ENCODE assay signal across 21 cellular contexts in the genomic region with DNA sequence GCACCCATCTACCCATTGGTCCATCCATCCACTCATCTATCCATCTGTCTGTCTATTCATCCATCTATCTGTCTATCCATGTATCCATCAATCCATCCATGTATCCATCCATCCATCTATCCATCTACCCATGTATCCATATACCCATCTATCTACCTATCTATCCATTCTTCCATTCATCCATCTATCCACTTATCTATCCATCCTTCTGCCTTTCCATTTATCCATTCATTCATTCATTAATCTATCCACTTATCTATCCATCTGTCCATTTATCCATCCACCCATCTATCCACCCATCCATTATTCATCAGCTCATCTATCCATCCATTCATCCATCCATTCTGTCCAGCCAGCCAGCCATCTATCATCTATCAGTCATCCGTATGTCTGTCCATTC.
"Had no signal": no experiment of that assay in that cellular context is flagged by ENCODE, and none has a peak within 500 bp of the region (broad histone marks: within the 10 kb centered on the region; RNA-seq: fewer than 3 reads in every experiment).

No MANE protein-coding gene starts in this region.

- H3K27me3 ChIP-seq: ascending aorta, body of pancreas, SJCRH30 had no signal

- H3K4me1 ChIP-seq: ascending aorta, body of pancreas, SJCRH30 had no signal

- ATAC-seq: body of pancreas, Panc1 had no signal

- H3K27me3 Mint-ChIP-seq: activated CD8-positive, alpha-beta T cell treated with anti-CD3 and anti-CD28 coated beads for 36 hours; activated naive CD4-positive, alpha-beta T cell treated with anti-CD3 and anti-CD28 coated beads, Interleukin-2, amount 10 ng/mL, durations not matched to agents 7 days and 5 days; activated naive CD8-positive, alpha-beta T cell treated with anti-CD3 and anti-CD28 coated beads for 36 hours had no signal

- H3K4me3 Mint-ChIP-seq: activated CD8-positive, alpha-beta T cell treated with anti-CD3 and anti-CD28 coated beads for 36 hours; activated naive CD4-positive, alpha-beta T cell treated with anti-CD3 and anti-CD28 coated beads, Interleukin-2, amount 10 ng/mL, durations not matched to agents 7 days and 5 days; activated naive CD8-positive, alpha-beta T cell treated with anti-CD3 and anti-CD28 coated beads for 36 hours; WTC11 had no signal

- H3K27ac ChIP-seq: ascending aorta, body of pancreas, coronary artery, SJCRH30 had no signal

- FAIRE-seq: bronchial epithelial cell had no signal

- H3K36me3 ChIP-seq: SJCRH30 had no signal

- DNase-seq: MM.1S; NCI-H1105; NCI-H1436; NCI-H187; NCI-H2081; NCI-H510A treated with DMSO at 0.1 percent for 48 hours; NCI-H69; NK-92 treated with Interleukin-12 subunit alpha and Interleukin-12 subunit beta, amount 100 ng/mL, for 24 hours; OCI-M1; RPMI8226; SJCRH30 had no signal

- H3K4me3 ChIP-seq: ascending aorta, body of pancreas, coronary artery, SJCRH30 had no signal

- H3K27ac Mint-ChIP-seq: activated CD8-positive, alpha-beta T cell treated with anti-CD3 and anti-CD28 coated beads for 36 hours; activated naive CD4-positive, alpha-beta T cell treated with anti-CD3 and anti-CD28 coated beads, Interleukin-2, amount 10 ng/mL, durations not matched to agents 7 days and 5 days; activated naive CD8-positive, alpha-beta T cell treated with anti-CD3 and anti-CD28 coated beads for 36 hours; WTC11 had no signal

- H3K9me3 ChIP-seq: ascending aorta, body of pancreas, SJCRH30, SK-N-SH had no signal
